ENCODE assay signal across 8 cellular contexts in the genomic region with DNA sequence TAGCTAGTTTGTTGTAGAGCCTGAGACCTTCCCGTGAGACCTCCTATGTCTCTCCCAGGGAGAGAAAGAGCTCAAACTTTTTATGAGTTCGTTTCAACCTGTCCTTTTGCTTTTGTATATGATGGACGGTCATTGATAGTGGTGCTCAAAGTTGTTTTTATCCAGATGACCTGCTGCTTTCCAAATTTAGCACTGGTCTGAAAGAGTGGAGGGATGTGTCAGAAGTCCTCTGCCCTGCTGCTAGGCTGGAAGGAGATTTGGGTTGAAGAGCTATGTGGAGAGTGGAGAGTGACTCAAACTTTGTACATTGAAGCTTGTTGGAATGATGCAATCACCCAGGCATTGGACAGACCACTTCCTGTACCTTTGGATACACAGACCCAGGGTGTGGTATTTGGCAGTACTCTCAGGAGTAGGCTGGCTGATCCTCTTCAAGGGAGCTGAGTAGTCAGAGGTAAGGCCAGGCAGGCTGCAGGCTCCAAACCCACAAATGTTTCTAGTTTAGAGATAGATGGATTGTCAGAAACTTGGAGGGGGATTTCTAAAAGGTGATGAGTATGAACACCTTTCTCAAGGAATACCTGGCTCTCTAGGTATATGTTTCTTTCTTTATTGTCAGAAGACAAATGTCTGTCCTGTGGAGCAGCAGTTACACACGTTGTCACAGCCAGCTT. TPM values are rescaled to one million over a fixed set of nuclear protein-coding genes. Genes with fewer than 3 reads are reported as not detected.
DNase-seq lines count a peak whose midpoint lies in the region; ATAC-seq and TF ChIP-seq lines count a peak whose summit lies in the region.

No MANE protein-coding gene starts in this region.

- TF ChIP-seq POLR2A in suprapubic skin (IDR thresholded peaks at IDR 0.05): no peak

- peak overlapping the region; percentile 89 for H3K27ac ChIP-seq in RWPE2 (ENCODE audit: poor library complexity, severe bottlenecking)
- H3K27ac ChIP-seq in suprapubic skin: peak overlapping the region; percentile 88

- 60% methylated on average over 4 of the region's 4 CpGs for WGBS in suprapubic skin

- no peak overlapping the region for H3K4me3 Mint-ChIP-seq in activated CD8-positive, alpha-beta memory T cell treated with anti-CD3 and anti-CD28 coated beads, Interleukin-2, amount 10 ng/mL, durations not matched to agents 7 days and 5 days

- H3K4me3 ChIP-seq in RWPE2 (ENCODE audit: severe bottlenecking) (no peak overlapping the region), fibroblast of the aortic adventitia (ENCODE audit: low read depth, low read length) (no peak overlapping the region), suprapubic skin (no peak overlapping the region)

- H3K4me1 ChIP-seq in RWPE2 (ENCODE audit: insufficient read depth, poor library complexity, severe bottlenecking) (peaks cover 39% of the 10 kb centered on the region), suprapubic skin (peaks cover 45% of the 10 kb centered on the region)

- H3K27me3 ChIP-seq in RWPE2 (ENCODE audit: insufficient read depth, poor library complexity, severe bottlenecking) (no peaks in the 10 kb centered on the region), suprapubic skin (no peaks in the 10 kb centered on the region)

- CTCF ChIA-PET in activated CD8-positive, alpha-beta memory T cell treated with anti-CD3 and anti-CD28 coated beads, Interleukin-2, amount 10 ng/mL, durations not matched to agents 7 days and 5 days (lab: Charles Lee): no interaction called here
- CTCF ChIA-PET in GM10248 (lab: Yijun Ruan, JAX): interaction anchor here (0.9 to 1.2 kb wide), 6 partner anchors 8 to 79 kb away, joined by 3 to 4 read pairs (median 3); no protein-coding TSS in a partner anchor

- H3K9me3 ChIP-seq in RWPE2 (ENCODE audit: severe bottlenecking): no peaks in the 10 kb centered on the region
- no peaks in the 10 kb centered on the region for H3K9me3 ChIP-seq in suprapubic skin

- H3K36me3 ChIP-seq in RWPE2 (ENCODE audit: low read depth) (no peaks in the 10 kb centered on the region), suprapubic skin (no peaks in the 10 kb centered on the region)

- POLR2A ChIA-PET in GM10248 (lab: Yijun Ruan, JAX): no interaction called here

- no peak for TF ChIP-seq EP300 in suprapubic skin (IDR thresholded peaks at IDR 0.05)

- H3K4me1 Mint-ChIP-seq in activated CD8-positive, alpha-beta memory T cell treated with anti-CD3 and anti-CD28 coated beads, Interleukin-2, amount 10 ng/mL, durations not matched to agents 7 days and 5 days: peaks cover 3% of the 10 kb centered on the region

- no peak overlapping the region for H3K27ac Mint-ChIP-seq in activated CD8-positive, alpha-beta memory T cell treated with anti-CD3 and anti-CD28 coated beads, Interleukin-2, amount 10 ng/mL, durations not matched to agents 7 days and 5 days

- H3K27me3 Mint-ChIP-seq in activated CD8-positive, alpha-beta memory T cell treated with anti-CD3 and anti-CD28 coated beads, Interleukin-2, amount 10 ng/mL, durations not matched to agents 7 days and 5 days: peaks cover 29% of the 10 kb centered on the region

- peak; percentile 99 for ATAC-seq in RWPE2 (ENCODE audit: low read depth)
- ATAC-seq in activated CD8-positive, alpha-beta memory T cell treated with anti-CD3 and anti-CD28 coated beads, Interleukin-2, amount 10 ng/mL, durations not matched to agents 7 days and 5 days: no peak
- ATAC-seq in HG03196 (IDR thresholded peaks at IDR 0.05; ENCODE audit: unreplicated experiment): no peak

- H3K9me3 Mint-ChIP-seq in activated CD8-positive, alpha-beta memory T cell treated with anti-CD3 and anti-CD28 coated beads, Interleukin-2, amount 10 ng/mL, durations not matched to agents 7 days and 5 days (ENCODE audit: low read depth): no peaks in the 10 kb centered on the region

- no peak for TF ChIP-seq CTCF in RWPE2 (IDR thresholded peaks at IDR 0.05; ENCODE audit: poor library complexity, severe bottlenecking)
- TF ChIP-seq CTCF in fibroblast of the aortic adventitia (IDR thresholded peaks at IDR 0.05; ENCODE audit: insufficient read depth, low read length): no peak
- TF ChIP-seq CTCF in suprapubic skin (IDR thresholded peaks at IDR 0.05): no peak
- TF ChIP-seq CTCF in GM10248 (IDR thresholded peaks at IDR 0.05; ENCODE audit: control extremely low read depth, extremely low read depth, low read depth, missing control alignments): no peak

- DNase-seq in activated CD4-positive, alpha-beta T cell treated with anti-CD3 and anti-CD28 coated beads for 48 hours: peak; percentile 42
- no peak for DNase-seq in activated CD4-positive, alpha-beta T cell treated with anti-CD3 and anti-CD28 coated beads for 1 hour
- DNase-seq in RWPE2 (ENCODE audit: low spot score) (peak; percentile 92), fibroblast of the aortic adventitia (ENCODE audit: low read depth) (peak; percentile 92), suprapubic skin (ENCODE audit: low spot score in 2 of 2) (no peak), GM10248 (ENCODE audit: extremely low spot score) (no peak)
- no peak for DNase-seq in activated CD8-positive, alpha-beta memory T cell treated with anti-CD3 and anti-CD28 coated beads, Interleukin-2, amount 10 ng/mL, durations not matched to agents 7 days and 5 days

- no peaks in the 10 kb centered on the region for H3K36me3 Mint-ChIP-seq in activated CD8-positive, alpha-beta memory T cell treated with anti-CD3 and anti-CD28 coated beads, Interleukin-2, amount 10 ng/mL, durations not matched to agents 7 days and 5 days

RNA-seq across cellular contexts. Expression of a gene that starts 49.4 kb away (rescaled TPM):
- 17.6 and 23.8 TPM in 2 replicates for total RNA-seq in fibroblast of the aortic adventitia (ENCODE audit: low replicate concordance)
- total RNA-seq in suprapubic skin: 100 to 1,000 TPM in 1 of 4 donors, 10 to 100 TPM in 3; 56.2 to 102 (median 62.6) TPM
- total RNA-seq in activated CD8-positive, alpha-beta memory T cell treated with anti-CD3 and anti-CD28 coated beads, Interleukin-2, amount 10 ng/mL, durations not matched to agents 7 days and 5 days: 10 to 100 TPM; 20.6 to 24.6 TPM

Comparison
In these comparisons a context has a peak if more than half of its experiments do, and no peak if none do; other contexts are left out.
1. DNase-seq: peak in activated CD4-positive, alpha-beta T cell treated with anti-CD3 and anti-CD28 coated beads for 48 hours (single experiment), RWPE2 (single experiment) and fibroblast of the aortic adventitia (single experiment); none in activated CD4-positive, alpha-beta T cell treated with anti-CD3 and anti-CD28 coated beads for 1 hour (single experiment), suprapubic skin (0 of 2), activated CD8-positive, alpha-beta memory T cell treated with anti-CD3 and anti-CD28 coated beads, Interleukin-2, amount 10 ng/mL, durations not matched to agents 7 days and 5 days (single experiment) and GM10248 (single experiment).